ENCODE assay signal across 20 cellular contexts in the genomic region with DNA sequence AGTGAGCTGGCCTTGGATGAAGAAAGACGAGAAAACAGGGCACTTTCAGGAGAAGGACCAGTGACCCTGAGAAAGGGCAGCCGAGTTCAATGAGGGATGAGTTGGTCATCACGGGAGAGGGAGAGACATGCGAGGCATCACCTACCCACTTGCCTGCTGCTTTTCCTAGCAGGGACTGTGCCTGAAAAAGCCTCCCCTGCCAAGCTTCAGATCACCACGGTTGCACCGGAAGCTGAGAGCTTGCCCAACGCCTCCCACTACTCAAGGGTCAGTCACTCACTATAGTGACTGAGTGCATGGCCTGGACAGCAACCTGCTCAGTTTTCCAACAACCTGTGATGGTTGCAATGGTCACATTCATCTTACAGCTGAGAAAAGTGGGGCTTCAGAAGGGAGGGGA. TPM values are rescaled to one million over a fixed set of nuclear protein-coding genes. Genes with fewer than 3 reads are reported as not detected.
A peak's percentile ranks its signal among the peaks of the same experiment; 100 is the strongest.
DNase-seq lines count a peak whose midpoint lies in the region; ATAC-seq and TF ChIP-seq lines count a peak whose summit lies in the region.
"Had no signal": no experiment of that assay in that cellular context is flagged by ENCODE, and none has a peak within 500 bp of the region (broad histone marks: within the 10 kb centered on the region; RNA-seq: fewer than 3 reads in every experiment).

No MANE protein-coding gene starts in this region.

- peaks cover 56% of the 10 kb centered on the region for H3K36me3 ChIP-seq in left ventricle myocardium inferior
- no peaks in the 10 kb centered on the region for H3K36me3 ChIP-seq in parathyroid adenoma (ENCODE audit: control insufficient read depth, insufficient read depth, low read length)
- H3K36me3 ChIP-seq in uterus, result no peaks in the 10 kb centered on the region

- DNase-seq in left ventricle myocardium inferior (no peak), cardiac septum (ENCODE audit: low spot score) (no peak), dorsolateral prefrontal cortex (no peak), uterus (no peak), GM10266 (ENCODE audit: extremely low spot score) (no peak)
- DNase-seq: activated CD4-positive, alpha-beta T cell treated with anti-CD3 and anti-CD28 coated beads, Interleukin-2, amount 50 U/mL, for 1 hour; activated CD8-positive, alpha-beta memory T cell treated with anti-CD3 and anti-CD28 coated beads, Interleukin-2, amount 50 U/mL, for 4 hours; Caco-2; dermis blood vessel endothelial cell; hippocampal formation; KBM-7; MM.1S; NCI-H1436; NCI-H524; Peyer's patch had no signal

- H3K4me1 ChIP-seq in left ventricle myocardium inferior (peaks cover 63% of the 10 kb centered on the region), parathyroid adenoma (peaks cover 43% of the 10 kb centered on the region), uterus (peaks cover 19 to 40% of the 10 kb centered on the region in 2 donors)

- H3K79me2 ChIP-seq in parathyroid adenoma, result peaks cover 39% of the 10 kb centered on the region

- H3K4me3 ChIP-seq in left ventricle myocardium inferior, result no peak overlapping the region
- H3K4me3 ChIP-seq in dorsolateral prefrontal cortex, result no peak overlapping the region
- no peak overlapping the region for H3K4me3 ChIP-seq in parathyroid adenoma (ENCODE audit: low read depth, low read length)
- H3K4me3 ChIP-seq in uterus, result no peak overlapping the region
- H3K4me3 ChIP-seq: Peyer's patch, SK-N-MC had no signal

- ATAC-seq in HG02973 (IDR thresholded peaks at IDR 0.05; ENCODE audit: unreplicated experiment) (no peak), GM18867 (IDR thresholded peaks at IDR 0.05; ENCODE audit: unreplicated experiment) (no peak)

- H3K9me3 ChIP-seq in left ventricle myocardium inferior (replicated peaks) (no peaks in the 10 kb centered on the region), parathyroid adenoma (ENCODE audit: control insufficient read depth, low read length) (no peaks in the 10 kb centered on the region), uterus (no peaks in the 10 kb centered on the region)
- H3K9me3 ChIP-seq: Caco-2, Peyer's patch had no signal

- peak overlapping the region; percentile 96 for H3K27ac ChIP-seq in left ventricle myocardium inferior (replicated peaks)
- H3K27ac ChIP-seq in dorsolateral prefrontal cortex, result peak overlapping the region in 44 of 59 donors; percentile 18 to 90 (median 74)
- H3K27ac ChIP-seq in parathyroid adenoma, result peak overlapping the region; percentile 60
- H3K27ac ChIP-seq in uterus, result peak overlapping the region; percentile 83 to 89
- H3K27ac ChIP-seq: Peyer's patch, SK-N-MC, VCaP had no signal

- TF ChIP-seq POLR2A in uterus (IDR thresholded peaks at IDR 0.05), result no peak

- H2AFZ ChIP-seq in parathyroid adenoma, result no peak overlapping the region

- no peak overlapping the region for H3K4me2 ChIP-seq in parathyroid adenoma (ENCODE audit: low read length)

- intact Hi-C loops in left ventricle myocardium inferior (cut with micrococcal nuclease) (no loop called here), cardiac septum (cut with DNase I) (no loop called here), dorsolateral prefrontal cortex (cut with DNase I) (no loop called here), uterus (cut with DNase I; ENCODE audit: low total_unique reads) (no loop called here)

- H3K9ac ChIP-seq in parathyroid adenoma, result no peak overlapping the region

- H3K27me3 ChIP-seq in left ventricle myocardium inferior (ENCODE audit: low read depth), result no peaks in the 10 kb centered on the region
- no peaks in the 10 kb centered on the region for H3K27me3 ChIP-seq in dorsolateral prefrontal cortex
- H3K27me3 ChIP-seq in parathyroid adenoma (ENCODE audit: control insufficient read depth, insufficient read depth, low read length), result no peaks in the 10 kb centered on the region
- no peaks in the 10 kb centered on the region for H3K27me3 ChIP-seq in uterus
- H3K27me3 ChIP-seq: Peyer's patch had no signal

- no peak for TF ChIP-seq CTCF in left ventricle myocardium inferior (IDR thresholded peaks at IDR 0.05; ENCODE audit: borderline replicate concordance)
- TF ChIP-seq CTCF in dorsolateral prefrontal cortex (IDR thresholded peaks at IDR 0.05 in 54 of 56, conservative IDR thresholded peaks at IDR 0.05 in 2 of 56; ENCODE audit: low read depth in 1 of 56, partially characterized antibody in 56 of 56), result no peak
- TF ChIP-seq CTCF in parathyroid adenoma (IDR thresholded peaks at IDR 0.05), result no peak
- no peak for TF ChIP-seq CTCF in uterus (IDR thresholded peaks at IDR 0.05)
- no peak for TF ChIP-seq CTCF in GM10266 (IDR thresholded peaks at IDR 0.05; ENCODE audit: control insufficient read depth, insufficient read depth, low read depth, missing control alignments)

RNA-seq across cellular contexts. Expression of a gene that starts 12.6 kb away (rescaled TPM):
- total RNA-seq in left ventricle myocardium inferior (not detected), cardiac septum (0.27 TPM), dorsolateral prefrontal cortex (1 to 10 TPM in 1 of 120 experiments, under 1 TPM in 39, not detected in 80; 0.20 to 1.3 (median 0.42) TPM), uterus (under 1 TPM in 2 of 4 donors, not detected in 2; 0.35 to 0.64 TPM)
- total RNA-seq: Peyer's patch had no signal

RNA-seq across cellular contexts. Expression of a gene that starts 44.0 kb away (rescaled TPM):
- total RNA-seq in left ventricle myocardium inferior, result 21.7 TPM
- total RNA-seq in cardiac septum, result 60.0 TPM
- 10 to 100 TPM in 119 of 120 experiments, 1 to 10 TPM in 1; 9.9 to 79.9 (median 27.6) TPM for total RNA-seq in dorsolateral prefrontal cortex
- 100 to 1,000 TPM in 2 of 4 donors, 10 to 100 TPM in 1, 1 to 10 TPM in 1; 9.4 to 166 (median 96.9) TPM for total RNA-seq in uterus
